23 cellular contexts compared by ENCODE assay signal in the genomic region with DNA sequence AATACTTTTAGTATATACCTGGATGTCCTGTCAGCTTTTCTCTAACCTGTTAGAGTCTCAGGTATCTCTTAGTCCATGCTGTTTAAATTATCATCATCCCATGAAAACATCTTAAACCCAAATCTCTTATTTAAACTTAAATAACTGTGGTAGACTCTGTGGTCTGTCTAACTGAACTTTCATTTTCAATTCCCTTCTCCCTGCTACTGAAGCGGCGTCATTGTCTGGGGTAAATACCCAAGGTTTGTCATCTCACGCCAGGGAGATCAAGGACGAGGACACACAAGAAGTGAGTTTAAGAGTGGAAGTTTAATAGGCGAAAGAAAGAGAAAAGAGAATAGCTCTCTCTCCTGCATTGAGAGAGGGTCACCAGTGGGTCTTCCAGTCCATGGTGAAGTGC.
DNase-seq lines count a peak whose midpoint lies in the region; ATAC-seq lines count a peak whose summit lies in the region.
"Had no signal": no experiment of that assay in that cellular context is flagged by ENCODE, and none has a peak within 500 bp of the region (broad histone marks: within the 10 kb centered on the region; RNA-seq: fewer than 3 reads in every experiment).

No MANE protein-coding gene starts in this region.

- ATAC-seq in GM18499 (IDR thresholded peaks at IDR 0.05; ENCODE audit: insufficient read depth, unreplicated experiment): peak; percentile 65
- ATAC-seq in GM21529 (IDR thresholded peaks at IDR 0.05; ENCODE audit: unreplicated experiment): peak; percentile 58
- peak; percentile 65 for ATAC-seq in HG03354 (IDR thresholded peaks at IDR 0.05; ENCODE audit: poor library complexity, severe bottlenecking, unreplicated experiment)
- no peak for ATAC-seq in GM21723 (IDR thresholded peaks at IDR 0.05; ENCODE audit: unreplicated experiment)
- ATAC-seq in activated CD4-positive, CD25-positive, alpha-beta regulatory T cell treated with anti-CD3 and anti-CD28 coated beads, Interleukin-2, amount 50 U/mL, for 24 hours: no peak
- ATAC-seq: activated T-cell treated with anti-CD3 and anti-CD28 coated beads, Interleukin-2, amount 50 U/mL, for 4 hours; esophagus mucosa; gastrocnemius medialis; left cardiac atrium; stimulated activated naive CD8-positive, alpha-beta T cell treated with anti-CD3 and anti-CD28 coated beads, Interleukin-15, Interleukin-2, amounts not matched to agents 100 U/mL and 50 U/mL, for 24 hours had no signal

- DNase-seq in OCI-M1 (lab: John Stamatoyannopoulos, UW) (peak; percentile 2), SKM-1 treated with dmso at 0.1 percent for 144 hours (lab: John Stamatoyannopoulos, UW; ENCODE audit: unreplicated experiment) (no peak), OCI-M2 (lab: John Stamatoyannopoulos, UW; ENCODE audit: unreplicated experiment) (no peak)
- DNase-seq: activated CD4-positive, alpha-beta memory T cell treated with anti-CD3 and anti-CD28 coated beads for 36 hours; activated naive CD4-positive, alpha-beta T cell treated with anti-CD3 and anti-CD28 coated beads, Interleukin-2, amount 10 ng/mL, durations not matched to agents 7 days and 5 days; activated T-cell treated with anti-CD3 and anti-CD28 coated beads, Interleukin-2, amount 50 U/mL, for 4 hours; aorta; CD4-positive, alpha-beta memory T cell; effector CD4-positive, alpha-beta T cell; gastrocnemius medialis; KBM-7; left cardiac atrium; NCI-H510A treated with DMSO at 0.1 percent for 48 hours; Right ventricle myocardium superior; stimulated activated CD4-positive, alpha-beta T cell treated with anti-CD3 and anti-CD28 coated beads, Interleukin-1b, Interleukin-23, amount 100 ng/mL, for 48 hours; stimulated activated naive CD8-positive, alpha-beta T cell treated with anti-CD3 and anti-CD28 coated beads, Interleukin-15, Interleukin-2, amounts not matched to agents 100 U/mL and 50 U/mL, for 24 hours; tibial artery had no signal

Comparison
In these comparisons a context has a peak if more than half of its experiments do, and no peak if none do; other contexts are left out.
1. ATAC-seq: peak in GM18499 (single experiment), GM21529 (single experiment) and HG03354 (single experiment); none in GM21723 (single experiment) and activated CD4-positive, CD25-positive, alpha-beta regulatory T cell treated with anti-CD3 and anti-CD28 coated beads, Interleukin-2, amount 50 U/mL, for 24 hours (0 of 2).